Comparison of ENCODE assay signal across 18 cellular contexts in genomic region chr10:23417254-23417653, GRCh38. TPM values are rescaled to one million over a fixed set of nuclear protein-coding genes. Genes with fewer than 3 reads are reported as not detected.
A peak's percentile ranks its signal among the peaks of the same experiment; 100 is the strongest.
DNase-seq lines count a peak whose midpoint lies in the region; ATAC-seq, FAIRE-seq and TF ChIP-seq lines count a peak whose summit lies in the region.
"Had no signal": no experiment of that assay in that cellular context is flagged by ENCODE, and none has a peak within 500 bp of the region (broad histone marks: within the 10 kb centered on the region; RNA-seq: fewer than 3 reads in every experiment).

No MANE protein-coding gene starts in this region.

- H3K4me1 Mint-ChIP-seq in nephron (no peaks in the 10 kb centered on the region), endothelial cell (ENCODE audit: unreplicated experiment) (peaks cover 14% of the 10 kb centered on the region)

- TF ChIP-seq CTCF in RWPE2 (IDR thresholded peaks at IDR 0.05; ENCODE audit: poor library complexity, severe bottlenecking): no peak
- TF ChIP-seq CTCF in nephron (IDR thresholded peaks at IDR 0.05; ENCODE audit: unreplicated experiment in 3 of 3): no peak
- no peak for TF ChIP-seq CTCF in endothelial cell (IDR thresholded peaks at IDR 0.05; ENCODE audit: unreplicated experiment)
- no peak for TF ChIP-seq CTCF in colonic mucosa (IDR thresholded peaks at IDR 0.05)

- H3K4me3 ChIP-seq in RWPE2 (ENCODE audit: severe bottlenecking) (no peak overlapping the region), colonic mucosa (no peak overlapping the region)
- H3K4me3 ChIP-seq: BLaER1 treated with 17β-estradiol and CSF1 and Interleukin-3, amounts not matched to agents 10 nM and 100 nM had no signal

- no peak overlapping the region for H3K9ac ChIP-seq in colonic mucosa (ENCODE audit: low read depth in 2 of 2, low read length in 2 of 2)
- H3K9ac ChIP-seq: BLaER1 treated with 17β-estradiol and CSF1 and Interleukin-3, amounts not matched to agents 10 nM and 100 nM had no signal

- H3K27me3 Mint-ChIP-seq in nephron (ENCODE audit: low read depth): peaks cover 4% of the 10 kb centered on the region
- H3K27me3 Mint-ChIP-seq in endothelial cell (ENCODE audit: unreplicated experiment): peaks cover 4% of the 10 kb centered on the region

- H3K27me3 ChIP-seq in RWPE2 (ENCODE audit: insufficient read depth, poor library complexity, severe bottlenecking) (no peaks in the 10 kb centered on the region), colonic mucosa (no peaks in the 10 kb centered on the region)
- H3K27me3 ChIP-seq: BLaER1 treated with 17β-estradiol and CSF1 and Interleukin-3, amounts not matched to agents 10 nM and 100 nM had no signal

- H3K4me1 ChIP-seq in RWPE2 (ENCODE audit: insufficient read depth, poor library complexity, severe bottlenecking): peaks cover 19% of the 10 kb centered on the region
- H3K4me1 ChIP-seq in colonic mucosa: no peaks in the 10 kb centered on the region

- H3K27ac ChIP-seq in RWPE2 (ENCODE audit: poor library complexity, severe bottlenecking): no peak overlapping the region
- no peak overlapping the region for H3K27ac ChIP-seq in colonic mucosa
- H3K27ac ChIP-seq: HL-60 had no signal

- peak; percentile 62; the same call in 1 of the 3 replicates for ATAC-seq in RWPE2 (ENCODE audit: low read depth)
- peak; percentile 71 for ATAC-seq in esophagus mucosa

- H3K27ac Mint-ChIP-seq in nephron (peak overlapping the region; percentile 62 to 86 (median 85)), endothelial cell (ENCODE audit: unreplicated experiment) (no peak overlapping the region)

- H3K4me3 Mint-ChIP-seq in nephron: no peak overlapping the region
- H3K4me3 Mint-ChIP-seq in endothelial cell (ENCODE audit: unreplicated experiment): no peak overlapping the region

- H3K36me3 Mint-ChIP-seq in nephron (ENCODE audit: low read depth): no peaks in the 10 kb centered on the region
- H3K36me3 Mint-ChIP-seq in endothelial cell (ENCODE audit: low read depth, unreplicated experiment): no peaks in the 10 kb centered on the region

- H3K9me3 ChIP-seq in RWPE2 (ENCODE audit: severe bottlenecking) (no peaks in the 10 kb centered on the region), colonic mucosa (no peaks in the 10 kb centered on the region)

- no peaks in the 10 kb centered on the region for H3K9me3 Mint-ChIP-seq in nephron
- no peaks in the 10 kb centered on the region for H3K9me3 Mint-ChIP-seq in endothelial cell (ENCODE audit: unreplicated experiment)

- H3K36me3 ChIP-seq in RWPE2 (ENCODE audit: low read depth) (no peaks in the 10 kb centered on the region), colonic mucosa (no peaks in the 10 kb centered on the region)
- H3K36me3 ChIP-seq: BLaER1 treated with 17β-estradiol and CSF1 and Interleukin-3, amounts not matched to agents 10 nM and 100 nM had no signal

- intact Hi-C loops in colonic mucosa (cut with DNase I): no loop called here

- DNase-seq in DMS53 treated with DMSO at 0.1 percent for 48 hours (lab: John Stamatoyannopoulos, UW; ENCODE audit: unreplicated experiment): peak; percentile 19
- DNase-seq in RWPE2 (ENCODE audit: low spot score): no peak
- no peak for DNase-seq in endothelial cell (ENCODE audit: low spot score)
- DNase-seq in colonic mucosa: no peak
- DNase-seq in AG08396 (ENCODE audit: low spot score): no peak
- no peak for DNase-seq in urothelium cell line (ENCODE audit: low spot score)
- DNase-seq: DMS 273 treated with DMSO at 0.1 percent for 48 hours, HCEC 1CT, MV-4-11, NCI-H187 treated with DMSO at 0.1 percent for 48 hours, NCI-H446, NCI-H69 had no signal

- no peak for FAIRE-seq in urothelium cell line (lab: Jason Lieb, UNC)
- FAIRE-seq: A204.1, HTR-8/SVneo had no signal

RNA-seq across cellular contexts. Expression of gene OTUD1, which starts 21.6 kb away (rescaled TPM):
- total RNA-seq in esophagus mucosa (4.6 TPM), endothelial cell (ENCODE audit: unreplicated experiment) (11.9 TPM), colonic mucosa (10 to 100 TPM in 1 of 2 donors, 1 to 10 TPM in 1; 6.6 to 20.7 TPM)
